In genomic region chr7:108327353-108327752, GRCh38 we compare ENCODE assay signal across 20 cellular contexts.
DNase-seq lines count a peak whose midpoint lies in the region; ATAC-seq and TF ChIP-seq lines count a peak whose summit lies in the region.
"Had no signal": no experiment of that assay in that cellular context is flagged by ENCODE, and none has a peak within 500 bp of the region (broad histone marks: within the 10 kb centered on the region; RNA-seq: fewer than 3 reads in every experiment).

No MANE protein-coding gene starts in this region.

- ATAC-seq in GM19395 (IDR thresholded peaks at IDR 0.05; ENCODE audit: unreplicated experiment) (peak; percentile 45), HG02870 (IDR thresholded peaks at IDR 0.05; ENCODE audit: unreplicated experiment) (peak; percentile 46), GM21528 (IDR thresholded peaks at IDR 0.05; ENCODE audit: low FRiP score, unreplicated experiment) (no peak)
- ATAC-seq: activated CD4-positive, CD25-positive, alpha-beta regulatory T cell treated with anti-CD3 and anti-CD28 coated beads, Interleukin-2, amount 50 U/mL, for 24 hours; left cardiac atrium had no signal

- peak overlapping the region; percentile 35 for H3K4me3 Mint-ChIP-seq in type B pancreatic cell
- H3K4me3 Mint-ChIP-seq: mesothelial cell of epicardium had no signal

- intact Hi-C loops in ascending aorta (cut with DNase I), result no loop called here

- no peaks in the 10 kb centered on the region for H3K9me3 Mint-ChIP-seq in type B pancreatic cell
- H3K9me3 Mint-ChIP-seq: mesothelial cell of epicardium, nephron progenitor cell had no signal

- H3K27me3 Mint-ChIP-seq in type B pancreatic cell, result no peaks in the 10 kb centered on the region

- DNase-seq in NCI-H82 (lab: John Stamatoyannopoulos, UW), result peak; percentile 41
- DNase-seq in type B pancreatic cell (ENCODE audit: extremely low spot score, unreplicated experiment), result no peak
- DNase-seq in activated T-cell treated with anti-CD3 and anti-CD28 coated beads for 4 hours, result no peak
- DNase-seq in ascending aorta (ENCODE audit: low spot score in 2 of 2), result no peak
- DNase-seq: anterior cingulate cortex, GDM1, IMR-90, left cardiac atrium, NCI-H2029 treated with DMSO at 0.1 percent for 48 hours, NCI-H510A, nephron progenitor cell, SIG-M5, spleen, T-helper 2 cell, testis had no signal

- H3K27ac Mint-ChIP-seq in type B pancreatic cell, result peak overlapping the region; percentile 33
- H3K27ac Mint-ChIP-seq: mesothelial cell of epicardium, nephron progenitor cell had no signal

- TF ChIP-seq CTCF in type B pancreatic cell (conservative IDR thresholded peaks at IDR 0.05) (no peak), ascending aorta (IDR thresholded peaks at IDR 0.05) (no peak)

- H3K4me3 ChIP-seq in ascending aorta, result no peak overlapping the region
- H3K4me3 ChIP-seq: spleen, testis had no signal

- H3K4me1 Mint-ChIP-seq in type B pancreatic cell (ENCODE audit: unreplicated experiment), result peaks cover 41% of the 10 kb centered on the region

- H3K9me3 ChIP-seq in ascending aorta, result no peaks in the 10 kb centered on the region
- H3K9me3 ChIP-seq: spleen, testis had no signal

- H3K27ac ChIP-seq in ascending aorta, result no peak overlapping the region
- H3K27ac ChIP-seq: testis had no signal

- no peaks in the 10 kb centered on the region for H3K27me3 ChIP-seq in ascending aorta
- H3K27me3 ChIP-seq: spleen, testis had no signal

- no peaks in the 10 kb centered on the region for H3K4me1 ChIP-seq in ascending aorta
- H3K4me1 ChIP-seq: testis had no signal

- no peaks in the 10 kb centered on the region for H3K36me3 Mint-ChIP-seq in type B pancreatic cell
- H3K36me3 Mint-ChIP-seq: mesothelial cell of epicardium had no signal

- H3K36me3 ChIP-seq in ascending aorta, result no peaks in the 10 kb centered on the region
- H3K36me3 ChIP-seq: spleen had no signal
